Comparison of ENCODE assay signal across 8 cellular contexts in the genomic region with DNA sequence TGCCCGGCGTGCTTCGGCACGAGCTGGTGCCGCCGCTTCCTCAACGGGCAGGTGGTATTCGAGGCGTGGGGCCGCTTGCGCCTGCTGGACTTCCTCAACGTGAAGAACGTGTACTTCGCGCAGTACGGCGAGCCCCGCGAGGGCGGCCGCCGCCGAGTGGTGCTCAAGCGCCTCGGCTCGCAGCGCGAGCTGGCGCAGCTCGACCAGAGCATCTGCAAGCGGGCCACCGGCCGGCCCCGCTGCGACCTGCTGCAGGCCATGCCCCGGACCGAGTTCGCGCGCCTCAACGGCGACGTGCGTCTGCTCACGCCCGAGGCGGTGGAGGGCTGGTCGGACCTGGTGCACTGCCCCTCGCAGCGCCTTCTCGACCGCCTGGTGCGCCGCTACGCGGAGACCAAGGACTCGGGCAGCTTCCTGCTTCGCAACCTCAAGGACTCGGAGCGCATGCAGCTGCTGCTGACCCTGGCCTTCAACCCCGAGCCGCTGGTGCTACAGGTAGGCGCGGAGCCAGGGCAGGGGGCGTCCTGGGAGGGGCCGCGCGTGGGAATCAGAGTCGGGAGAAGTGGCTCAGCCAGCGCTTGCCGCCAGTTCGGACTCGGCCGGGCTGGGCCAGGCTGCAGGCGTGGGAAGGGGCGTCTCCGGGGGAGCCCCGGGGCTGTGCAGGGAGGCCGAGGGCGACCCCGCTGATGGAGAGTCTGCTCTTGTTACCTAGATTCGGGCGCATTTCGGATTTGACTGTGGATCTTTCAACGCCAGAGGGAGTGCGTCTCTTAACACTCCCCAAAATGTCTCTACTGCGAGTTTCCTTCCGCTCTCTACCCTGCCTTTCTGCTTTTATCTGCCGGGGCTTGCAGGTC. TPM values are rescaled to one million over a fixed set of nuclear protein-coding genes. Genes with fewer than 3 reads are reported as not detected.
DNase-seq lines count a peak whose midpoint lies in the region; ATAC-seq and TF ChIP-seq lines count a peak whose summit lies in the region.

No MANE protein-coding gene starts in this region.

- no peaks in the 10 kb centered on the region for H3K36me3 ChIP-seq in smooth muscle cell (ENCODE audit: low read depth)

- peaks cover 8 to 32% (median 19%) of the 10 kb centered on the region in 3 donors for H3K27me3 Mint-ChIP-seq in immature natural killer cell (ENCODE audit: low read depth in 3 of 3)

- peaks cover 61% of the 10 kb centered on the region for H3K79me2 ChIP-seq in smooth muscle cell (ENCODE audit: low read depth)

- H3K4me3 ChIP-seq in AG04450 (ENCODE audit: low read depth, low read length): peak overlapping the region; percentile 94
- peak overlapping the region; percentile 89 for H3K4me3 ChIP-seq in WI38 (ENCODE audit: low read depth, low read length)
- peak overlapping the region; percentile 94 for H3K4me3 ChIP-seq in smooth muscle cell

- CTCF ChIA-PET in AG04450 (lab: Charles Lee): interaction anchor here (1.0 to 2.5 kb wide), 4 partner anchors 8 to 798 kb away, joined by 3 to 10 read pairs (median 4); no protein-coding TSS in a partner anchor

- peak overlapping the region; percentile 52 for H2AFZ ChIP-seq in smooth muscle cell (ENCODE audit: low read depth)

- no peaks in the 10 kb centered on the region for H3F3A ChIP-seq in smooth muscle cell (ENCODE audit: low read depth)

- peak; percentile 76 for DNase-seq in AG04450 (ENCODE audit: low read depth, low spot score)
- DNase-seq in NCI-H2171 (lab: John Stamatoyannopoulos, UW): peak; percentile 58
- peak in 59 of 61 donors; percentile 7 to 87 (median 70) for DNase-seq in caudate nucleus (lab: John Stamatoyannopoulos, UW)
- peak; percentile 65 to 70 (median 68) for DNase-seq in immature natural killer cell
- peak; percentile 52 for DNase-seq in smooth muscle cell (lab: John Stamatoyannopoulos, UW; ENCODE audit: unreplicated experiment)

- TF ChIP-seq CTCF in AG04450 (IDR thresholded peaks at IDR 0.05; ENCODE audit: low read depth, low read length) (peak; percentile 58), WI38 (IDR thresholded peaks at IDR 0.05; ENCODE audit: low read depth, low read length) (peak; percentile 37; the same call in 1 of the 2 replicates), smooth muscle cell (IDR thresholded peaks at IDR 0.05; ENCODE audit: borderline replicate concordance, insufficient read depth, poor library complexity, severe bottlenecking) (peak; percentile 36)

- H4K20me1 ChIP-seq in smooth muscle cell (ENCODE audit: low read depth): peaks cover 35% of the 10 kb centered on the region

- H3K9ac ChIP-seq in smooth muscle cell (ENCODE audit: low read depth): peak overlapping the region; percentile 95

- peak overlapping the region; percentile 89 to 97 (median 94) for H3K27ac Mint-ChIP-seq in immature natural killer cell

- H3K9me3 ChIP-seq in AG04450 (ENCODE audit: control insufficient read depth, insufficient read depth, low read length): no peaks in the 10 kb centered on the region; the same call in 1 of the 2 replicates
- H3K9me3 ChIP-seq in smooth muscle cell (replicated peaks; ENCODE audit: low read depth): no peaks in the 10 kb centered on the region

- no peaks in the 10 kb centered on the region for H3K9me3 Mint-ChIP-seq in immature natural killer cell

- POLR2A ChIA-PET in AG04450 (lab: Yijun Ruan, JAX): interaction anchor here (0.5 to 2.0 kb wide), 12 partner anchors 15 to 971 kb away, joined by 3 to 17 read pairs (median 4); partner anchors contain the start of gene U2SURP

- WGBS in smooth muscle cell (ENCODE audit: low lambda C conversion rate): under 1% methylated on average over 88 of the region's 89 CpGs

- peak overlapping the region; percentile 84 for H3K27ac ChIP-seq in AG04450 (ENCODE audit: low read depth, low read length)
- H3K27ac ChIP-seq in caudate nucleus (ENCODE audit: low read depth, low read length): peak overlapping the region; percentile 100
- peak overlapping the region; percentile 97 for H3K27ac ChIP-seq in smooth muscle cell (ENCODE audit: low read depth)

- H3K4me2 ChIP-seq in smooth muscle cell: peak overlapping the region; percentile 94

- H3K27me3 ChIP-seq in AG04450 (ENCODE audit: control insufficient read depth, insufficient read depth, low read length) (no peaks in the 10 kb centered on the region), smooth muscle cell (ENCODE audit: low read depth) (no peaks in the 10 kb centered on the region)

- H3K4me1 Mint-ChIP-seq in immature natural killer cell: peaks cover 44 to 47% of the 10 kb centered on the region in 2 donors

- no peaks in the 10 kb centered on the region for H3K36me3 Mint-ChIP-seq in immature natural killer cell

- peak overlapping the region; percentile 94 to 99 (median 95) for H3K4me3 Mint-ChIP-seq in immature natural killer cell

- ATAC-seq in GM18867 (IDR thresholded peaks at IDR 0.05; ENCODE audit: unreplicated experiment) (peak; percentile 39), HG03103 (IDR thresholded peaks at IDR 0.05; ENCODE audit: low read depth, unreplicated experiment) (peak; percentile 25)

- peaks cover 40% of the 10 kb centered on the region for H3K4me1 ChIP-seq in smooth muscle cell (ENCODE audit: low read depth)

RNA-seq across cellular contexts. Expression of gene DIPK2A, which starts 1.1 kb away (rescaled TPM):
- polyA plus RNA-seq in AG04450 (2011; rRNA removed) (8.9 and 13.1 TPM in 2 replicates), immature natural killer cell (10 to 100 TPM; 10.1 to 15.8 (median 12.7) TPM), smooth muscle cell (48.9 and 67.8 TPM in 2 replicates)
- 10.2 and 16.2 TPM in 2 replicates for polyA minus RNA-seq in AG04450 (2011; rRNA and poly(A)+ RNA removed)
- 133 and 167 TPM in 2 replicates for total RNA-seq in smooth muscle cell

Comparison
In these comparisons a context has a peak if more than half of its experiments do, and no peak if none do; other contexts are left out.
1. Peak in every context shown above with its lines: DNase-seq, ATAC-seq, H3K4me3 ChIP-seq and H3K27ac ChIP-seq.